22 cellular contexts compared by ENCODE assay signal in the genomic region with DNA sequence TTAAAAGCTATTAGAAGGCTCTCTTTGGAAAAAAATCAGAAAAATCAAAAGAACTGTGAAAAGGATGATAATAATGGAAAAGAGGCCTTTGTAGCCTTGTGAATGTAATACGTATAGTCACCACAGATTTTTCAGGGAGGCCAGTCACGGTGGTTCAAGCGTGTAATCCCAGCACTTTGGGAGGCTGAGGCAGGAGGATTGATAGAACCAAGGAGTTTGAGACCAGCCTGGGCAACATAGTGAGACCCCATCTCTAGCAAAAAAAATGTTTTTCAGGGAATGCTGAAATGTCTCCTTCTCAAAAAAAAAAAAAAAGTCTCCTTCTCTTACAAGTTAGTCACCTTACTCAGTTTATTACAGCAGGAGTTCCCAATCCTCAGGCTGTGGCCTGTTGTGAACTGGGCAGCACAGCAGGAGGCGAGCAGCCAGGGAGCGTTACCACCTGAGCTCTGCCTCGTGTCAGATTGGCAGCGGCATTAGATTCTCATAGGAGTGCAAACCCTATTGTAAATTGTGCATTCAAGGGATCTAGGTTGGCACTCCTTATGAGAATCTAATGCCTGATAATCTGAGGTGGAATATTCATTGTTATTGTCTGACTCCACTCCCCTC. TPM values are rescaled to one million over a fixed set of nuclear protein-coding genes. Genes with fewer than 3 reads are reported as not detected.
DNase-seq lines count a peak whose midpoint lies in the region; ATAC-seq and TF ChIP-seq lines count a peak whose summit lies in the region.
"Had no signal": no experiment of that assay in that cellular context is flagged by ENCODE, and none has a peak within 500 bp of the region (broad histone marks: within the 10 kb centered on the region; RNA-seq: fewer than 3 reads in every experiment).

No MANE protein-coding gene starts in this region.

- no peak overlapping the region for H3K23ac ChIP-seq in trophoblast cell (ENCODE audit: low read length)

- H3K4me2 ChIP-seq in trophoblast cell (ENCODE audit: low read length) = no peak overlapping the region
- H3K4me2 ChIP-seq: GM23338 had no signal

- POLR2A ChIA-PET in activated CD4-positive, alpha-beta memory T cell treated with anti-CD3 and anti-CD28 coated beads, Interleukin-2, amount 10 ng/mL, durations not matched to agents 7 days and 5 days (lab: Charles Lee) = no interaction called here
- POLR2A ChIA-PET in activated CD4-positive, alpha-beta memory T cell treated with anti-CD3 and anti-CD28 coated beads for 36 hours (lab: Charles Lee) = no interaction called here
- POLR2A ChIA-PET in CD8-positive, alpha-beta memory T cell (lab: Charles Lee) = no interaction called here

- H3K4me3 Mint-ChIP-seq in activated CD4-positive, alpha-beta memory T cell treated with anti-CD3 and anti-CD28 coated beads, Interleukin-2, amount 10 ng/mL, durations not matched to agents 7 days and 5 days = no peak overlapping the region
- H3K4me3 Mint-ChIP-seq in activated CD4-positive, alpha-beta memory T cell treated with anti-CD3 and anti-CD28 coated beads for 36 hours = no peak overlapping the region
- H3K4me3 Mint-ChIP-seq in CD8-positive, alpha-beta memory T cell = peak overlapping the region in 5 of 7 donors; percentile 1 to 43 (median 6)
- H3K4me3 Mint-ChIP-seq: GM23338 had no signal

- H2BK5ac ChIP-seq in trophoblast cell (ENCODE audit: low read depth, low read length, poor library complexity) = no peak overlapping the region

- in situ Hi-C loops in KBM-7 (cut with MboI; ENCODE audit: low pct_unique_long_range_greater_than_20kb, low sequenced_read_pairs) = no loop called here

- no peaks in the 10 kb centered on the region for H3K9me3 ChIP-seq in CD8-positive, alpha-beta memory T cell (ENCODE audit: low read length)
- H3K9me3 ChIP-seq in body of pancreas (no peaks in the 10 kb centered on the region), trophoblast cell (ENCODE audit: insufficient read depth, low read depth, low read length) (no peaks in the 10 kb centered on the region)

- H3K9me3 Mint-ChIP-seq in activated CD4-positive, alpha-beta memory T cell treated with anti-CD3 and anti-CD28 coated beads, Interleukin-2, amount 10 ng/mL, durations not matched to agents 7 days and 5 days = no peaks in the 10 kb centered on the region
- H3K9me3 Mint-ChIP-seq in activated CD4-positive, alpha-beta memory T cell treated with anti-CD3 and anti-CD28 coated beads for 36 hours = no peaks in the 10 kb centered on the region
- no peaks in the 10 kb centered on the region for H3K9me3 Mint-ChIP-seq in CD8-positive, alpha-beta memory T cell
- H3K9me3 Mint-ChIP-seq: GM23338 had no signal

- intact Hi-C loops in activated CD4-positive, alpha-beta memory T cell treated with anti-CD3 and anti-CD28 coated beads for 36 hours (cut with micrococcal nuclease) = no loop called here
- intact Hi-C loops in body of pancreas (cut with DNase I) (no loop called here), left colon (cut with DNase I, micrococcal nuclease) (no loop called here)

- H2BK12ac ChIP-seq in trophoblast cell (ENCODE audit: low read length) = no peak overlapping the region

- peaks cover 16% of the 10 kb centered on the region for H3K4me1 Mint-ChIP-seq in activated CD4-positive, alpha-beta memory T cell treated with anti-CD3 and anti-CD28 coated beads, Interleukin-2, amount 10 ng/mL, durations not matched to agents 7 days and 5 days
- peaks cover 58% of the 10 kb centered on the region for H3K4me1 Mint-ChIP-seq in activated CD4-positive, alpha-beta memory T cell treated with anti-CD3 and anti-CD28 coated beads for 36 hours (ENCODE audit: low read depth)
- peaks cover 75 to 95% (median 94%) of the 10 kb centered on the region in 3 donors for H3K4me1 Mint-ChIP-seq in CD8-positive, alpha-beta memory T cell

- H3K27ac Mint-ChIP-seq in activated CD4-positive, alpha-beta memory T cell treated with anti-CD3 and anti-CD28 coated beads, Interleukin-2, amount 10 ng/mL, durations not matched to agents 7 days and 5 days = peak overlapping the region; percentile 18
- H3K27ac Mint-ChIP-seq in activated CD4-positive, alpha-beta memory T cell treated with anti-CD3 and anti-CD28 coated beads for 36 hours = no peak overlapping the region
- H3K27ac Mint-ChIP-seq in CD8-positive, alpha-beta memory T cell = peak overlapping the region in 3 of 8 donors; percentile 25 to 39 (median 29)
- H3K27ac Mint-ChIP-seq: GM23338 had no signal

- TF ChIP-seq POLR2A in body of pancreas (IDR thresholded peaks at IDR 0.05) = no peak

- H3K27me3 Mint-ChIP-seq in activated CD4-positive, alpha-beta memory T cell treated with anti-CD3 and anti-CD28 coated beads, Interleukin-2, amount 10 ng/mL, durations not matched to agents 7 days and 5 days = no peaks in the 10 kb centered on the region
- no peaks in the 10 kb centered on the region for H3K27me3 Mint-ChIP-seq in activated CD4-positive, alpha-beta memory T cell treated with anti-CD3 and anti-CD28 coated beads for 36 hours
- no peaks in the 10 kb centered on the region for H3K27me3 Mint-ChIP-seq in CD8-positive, alpha-beta memory T cell

- DNase-seq in activated CD4-positive, alpha-beta memory T cell treated with anti-CD3 and anti-CD28 coated beads, Interleukin-2, amount 10 ng/mL, durations not matched to agents 7 days and 5 days = no peak
- no peak for DNase-seq in activated CD4-positive, alpha-beta memory T cell treated with anti-CD3 and anti-CD28 coated beads for 36 hours
- no peak for DNase-seq in CD8-positive, alpha-beta memory T cell
- peak in 3 of 4 donors; percentile 13 to 44 (median 30) for DNase-seq in body of pancreas
- DNase-seq in trophoblast cell = no peak
- DNase-seq in C1 segment of cervical spinal cord (lab: John Stamatoyannopoulos, UW) = no peak
- no peak for DNase-seq in KBM-7
- no peak for DNase-seq in left colon
- DNase-seq: 8988T, Calu3, GF-D8, KG1, NCI-H1105 treated with DMSO at 0.1 percent for 48 hours, NCI-H1694 treated with DMSO at 0.1 percent for 48 hours, NCI-H2107, NCI-H226, NCI-H524 treated with DMSO at 0.1 percent for 48 hours, PC-3, RPMI8226, SHP77 treated with DMSO at 0.1 percent for 48 hours had no signal

- WGBS in body of pancreas, 2 donors = 57 to 75% methylated on average over 7 of the region's 7 CpGs
- WGBS in trophoblast cell (ENCODE audit: extremely low coverage, insufficient coverage, insufficient read length) = no CpG with 5 or more reads among the region's 7 CpGs

- ATAC-seq in body of pancreas = no peak
- ATAC-seq in left colon = no peak
- ATAC-seq: GM23338, HCT116, PC-3 had no signal

- H3K27ac ChIP-seq in CD8-positive, alpha-beta memory T cell (ENCODE audit: low read depth, low read length) = no peak overlapping the region
- H3K27ac ChIP-seq in body of pancreas = no peak overlapping the region
- no peak overlapping the region for H3K27ac ChIP-seq in trophoblast cell (ENCODE audit: low read depth, low read length)

- H3K9ac ChIP-seq in trophoblast cell (ENCODE audit: low read length) = no peak overlapping the region

- peaks cover 13% of the 10 kb centered on the region for H3K36me3 Mint-ChIP-seq in activated CD4-positive, alpha-beta memory T cell treated with anti-CD3 and anti-CD28 coated beads, Interleukin-2, amount 10 ng/mL, durations not matched to agents 7 days and 5 days (ENCODE audit: low read depth)
- H3K36me3 Mint-ChIP-seq in activated CD4-positive, alpha-beta memory T cell treated with anti-CD3 and anti-CD28 coated beads for 36 hours = peaks cover 2% of the 10 kb centered on the region
- peaks cover 0 to 34% (median 0%) of the 10 kb centered on the region in 3 donors for H3K36me3 Mint-ChIP-seq in CD8-positive, alpha-beta memory T cell

- no peaks in the 10 kb centered on the region for H3K27me3 ChIP-seq in CD8-positive, alpha-beta memory T cell (ENCODE audit: insufficient read depth, low read length, poor library complexity, severe bottlenecking)
- H3K27me3 ChIP-seq in body of pancreas = no peaks in the 10 kb centered on the region
- no peaks in the 10 kb centered on the region for H3K27me3 ChIP-seq in trophoblast cell (ENCODE audit: insufficient read depth, low read length)

- H3K36me3 ChIP-seq in CD8-positive, alpha-beta memory T cell (ENCODE audit: insufficient read depth, low read length) = no peaks in the 10 kb centered on the region
- H3K36me3 ChIP-seq in body of pancreas (replicated peaks in 1 of 2; ENCODE audit: insufficient read depth in 1 of 2, low read depth in 2 of 2) (no peaks in the 10 kb centered on the region), trophoblast cell (ENCODE audit: control insufficient read depth in 1 of 2, insufficient read depth in 2 of 2, low read length in 2 of 2) (peaks cover 0 to 3% of the 10 kb centered on the region in 2 experiments)

- H3K4me1 ChIP-seq in CD8-positive, alpha-beta memory T cell (ENCODE audit: insufficient read depth, low read length) = peaks cover 72% of the 10 kb centered on the region
- H3K4me1 ChIP-seq in body of pancreas (peaks cover 76% of the 10 kb centered on the region), trophoblast cell (ENCODE audit: control insufficient read depth in 1 of 2, insufficient read depth in 2 of 2, low read length in 2 of 2) (peaks cover 1 to 2% of the 10 kb centered on the region in 2 experiments)

- H3K18ac ChIP-seq in trophoblast cell (ENCODE audit: low read length) = no peak overlapping the region

- CTCF ChIA-PET in activated CD4-positive, alpha-beta memory T cell treated with anti-CD3 and anti-CD28 coated beads, Interleukin-2, amount 10 ng/mL, durations not matched to agents 7 days and 5 days (lab: Charles Lee) = interaction anchor here (1.7 kb wide), 1 partner anchor 14 kb away, joined by 4 read pairs; no protein-coding TSS in a partner anchor
- CTCF ChIA-PET in activated CD4-positive, alpha-beta memory T cell treated with anti-CD3 and anti-CD28 coated beads for 36 hours (lab: Charles Lee) = no interaction called here
- CTCF ChIA-PET in CD8-positive, alpha-beta memory T cell (lab: Charles Lee) = no interaction called here

- no peak overlapping the region for H3K14ac ChIP-seq in trophoblast cell (ENCODE audit: low read length)

- no peak overlapping the region for H2BK120ac ChIP-seq in trophoblast cell (ENCODE audit: insufficient read depth, low read length, poor library complexity)

- no peak overlapping the region for H2AFZ ChIP-seq in trophoblast cell (ENCODE audit: insufficient read depth, low read length, poor library complexity)
- H2AFZ ChIP-seq: GM23338 had no signal

- peak overlapping the region; percentile 80 for H3K4ac ChIP-seq in trophoblast cell (ENCODE audit: low read depth, low read length)

- H4K12ac ChIP-seq in trophoblast cell (ENCODE audit: low read depth, low read length) = no peak overlapping the region

- H4K8ac ChIP-seq in trophoblast cell (ENCODE audit: low read depth, low read length) = no peak overlapping the region

- H2AK5ac ChIP-seq in trophoblast cell (ENCODE audit: low read length) = no peak overlapping the region

- no peak overlapping the region for H4K91ac ChIP-seq in trophoblast cell (ENCODE audit: low read depth, low read length)

- H3K79me2 ChIP-seq in trophoblast cell (ENCODE audit: control insufficient read depth, insufficient read depth, low read length, poor library complexity) = peaks cover 14% of the 10 kb centered on the region

- no peak overlapping the region for H3K4me3 ChIP-seq in CD8-positive, alpha-beta memory T cell (ENCODE audit: low read length)
- H3K4me3 ChIP-seq in body of pancreas (no peak overlapping the region), trophoblast cell (ENCODE audit: low read depth, low read length) (no peak overlapping the region)
- H3K4me3 ChIP-seq: GM23338 had no signal

- H3K79me1 ChIP-seq in trophoblast cell (ENCODE audit: low read length) = no peaks in the 10 kb centered on the region

- no peak for TF ChIP-seq CTCF in body of pancreas (IDR thresholded peaks at IDR 0.05)

RNA-seq across cellular contexts. Expression of a gene that starts 15.9 kb away (rescaled TPM):
- 100 to 1,000 TPM; 133 to 138 TPM for total RNA-seq in activated CD4-positive, alpha-beta memory T cell treated with anti-CD3 and anti-CD28 coated beads, Interleukin-2, amount 10 ng/mL, durations not matched to agents 7 days and 5 days
- total RNA-seq in activated CD4-positive, alpha-beta memory T cell treated with anti-CD3 and anti-CD28 coated beads for 36 hours = 100 to 1,000 TPM; 169 to 187 TPM
- 100 to 1,000 TPM; 153 to 164 TPM for total RNA-seq in CD8-positive, alpha-beta memory T cell
- polyA plus RNA-seq in CD8-positive, alpha-beta memory T cell = 24.3 TPM
- total RNA-seq in body of pancreas (10 to 100 TPM; 28.5 to 52.1 TPM), left colon (100 to 1,000 TPM; 118 to 131 TPM)
- polyA plus RNA-seq in trophoblast cell (2013) = 204 and 206 TPM in 2 replicates

Comparison
In these comparisons a context has a peak if more than half of its experiments do, and no peak if none do; other contexts are left out.
1. DNase-seq: peak in body of pancreas (3 of 4); none in activated CD4-positive, alpha-beta memory T cell treated with anti-CD3 and anti-CD28 coated beads, Interleukin-2, amount 10 ng/mL, durations not matched to agents 7 days and 5 days (single experiment), activated CD4-positive, alpha-beta memory T cell treated with anti-CD3 and anti-CD28 coated beads for 36 hours (single experiment), CD8-positive, alpha-beta memory T cell (0 of 5), trophoblast cell (0 of 2), C1 segment of cervical spinal cord (0 of 14), KBM-7 (single experiment) and left colon (0 of 2).
2. H3K4me3 Mint-ChIP-seq: peak in CD8-positive, alpha-beta memory T cell (5 of 7); none in activated CD4-positive, alpha-beta memory T cell treated with anti-CD3 and anti-CD28 coated beads, Interleukin-2, amount 10 ng/mL, durations not matched to agents 7 days and 5 days (single experiment) and activated CD4-positive, alpha-beta memory T cell treated with anti-CD3 and anti-CD28 coated beads for 36 hours (single experiment).